8 cellular contexts compared by ENCODE assay signal in the genomic region with DNA sequence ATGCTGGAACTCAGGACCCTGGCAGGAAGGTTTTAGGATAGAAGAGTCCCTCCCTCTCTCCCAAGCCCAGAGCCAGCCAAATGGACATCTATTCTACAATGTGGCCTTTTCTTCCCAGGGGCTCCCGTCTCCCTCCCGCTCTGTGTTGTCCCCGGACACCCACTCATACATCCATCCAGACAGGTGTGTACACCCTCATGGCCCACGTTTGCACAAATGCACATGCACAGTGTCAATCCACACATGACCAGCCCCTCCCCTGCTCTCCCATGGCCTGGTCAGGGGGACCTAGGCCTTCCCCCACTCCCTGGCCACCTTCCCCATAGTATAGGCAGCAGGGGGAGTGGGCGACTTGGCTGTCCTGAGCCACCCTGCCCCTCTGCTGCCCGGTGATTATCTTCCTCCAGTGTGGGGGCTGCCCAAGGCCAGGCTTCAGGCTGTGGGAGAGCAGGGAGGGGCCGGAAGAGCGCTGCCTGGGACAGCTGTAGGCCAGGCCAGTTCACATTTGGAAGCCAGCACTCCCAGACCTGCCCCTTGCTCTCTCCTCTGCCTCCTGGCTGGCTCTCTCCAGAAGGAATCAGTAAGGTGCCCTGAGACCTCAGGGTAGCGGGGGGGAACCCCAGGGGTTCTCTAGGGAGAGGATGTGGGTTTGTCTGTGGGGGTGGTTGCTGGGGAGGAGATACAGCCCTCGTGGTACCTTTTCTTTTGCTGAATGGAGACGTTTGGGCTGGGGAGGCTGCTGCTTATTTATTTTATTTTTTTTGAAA. TPM values are rescaled to one million over a fixed set of nuclear protein-coding genes. Genes with fewer than 3 reads are reported as not detected.
A peak's percentile ranks its signal among the peaks of the same experiment; 100 is the strongest.
DNase-seq lines count a peak whose midpoint lies in the region; ATAC-seq lines count a peak whose summit lies in the region.

No MANE protein-coding gene starts in this region.

- H3K4me1 Mint-ChIP-seq in activated T-cell treated with anti-CD3 and anti-CD28 coated beads, Interleukin-2, amount 50 U/mL, for 24 hours (ENCODE audit: low read depth) = peaks cover 69% of the 10 kb centered on the region

- peak; percentile 44 for ATAC-seq in HG03520 (IDR thresholded peaks at IDR 0.05; ENCODE audit: unreplicated experiment)

- no peaks in the 10 kb centered on the region for H3K9me3 Mint-ChIP-seq in activated T-cell treated with anti-CD3 and anti-CD28 coated beads, Interleukin-2, amount 50 U/mL, for 24 hours

- no peaks in the 10 kb centered on the region for H3K27me3 ChIP-seq in MG63

- no peaks in the 10 kb centered on the region for H3K36me3 ChIP-seq in MG63

- H3K27me3 Mint-ChIP-seq in activated T-cell treated with anti-CD3 and anti-CD28 coated beads, Interleukin-2, amount 50 U/mL, for 24 hours = no peaks in the 10 kb centered on the region

- peak overlapping the region; percentile 79 for H3K4me3 Mint-ChIP-seq in activated T-cell treated with anti-CD3 and anti-CD28 coated beads, Interleukin-2, amount 50 U/mL, for 24 hours

- no peak overlapping the region for H3K27ac ChIP-seq in substantia nigra (ENCODE audit: low read depth, low read length, poor library complexity, severe bottlenecking)

- no peaks in the 10 kb centered on the region for H3K9me3 ChIP-seq in MG63

- H3K4me3 ChIP-seq in MG63 = no peak overlapping the region

- DNase-seq in GM19238 (ENCODE audit: insufficient read length, low spot score) = peak; percentile 71
- DNase-seq in activated T-cell treated with anti-CD3 and anti-CD28 coated beads, Interleukin-2, amount 50 U/mL, for 24 hours = peak; percentile 71
- peak; percentile 80 for DNase-seq in stimulated activated CD4-positive, alpha-beta T cell treated with anti-CD3 and anti-CD28 coated beads, Interleukin-15, amount 100 ng/mL, for 24 hours
- DNase-seq in GM19240 (ENCODE audit: insufficient read length, low spot score) = no peak
- no peak for DNase-seq in ecto neural progenitor cell (ENCODE audit: low spot score)
- DNase-seq in MG63 = no peak
- DNase-seq in substantia nigra (lab: John Stamatoyannopoulos, UW) = no peak

- H3K36me3 Mint-ChIP-seq in activated T-cell treated with anti-CD3 and anti-CD28 coated beads, Interleukin-2, amount 50 U/mL, for 24 hours (ENCODE audit: low read depth) = peaks cover 16% of the 10 kb centered on the region

- peak overlapping the region; percentile 89 for H3K27ac Mint-ChIP-seq in activated T-cell treated with anti-CD3 and anti-CD28 coated beads, Interleukin-2, amount 50 U/mL, for 24 hours

RNA-seq across cellular contexts. Expression of a gene that starts 4.1 kb away (rescaled TPM):
- not detected in 2 replicates for total RNA-seq in MG63 (2014; rRNA removed; shearing (Covaris generic); ENCODE audit: low replicate concordance)

RNA-seq across cellular contexts. Expression of a gene that starts 19.9 kb away (rescaled TPM):
- total RNA-seq in MG63 (2014; rRNA removed; shearing (Covaris generic); ENCODE audit: low replicate concordance) = 21.3 and 35.5 TPM in 2 replicates

RNA-seq across cellular contexts. Expression of a gene that starts 29.1 kb away (rescaled TPM):
- not detected in 2 replicates for total RNA-seq in MG63 (2014; rRNA removed; shearing (Covaris generic); ENCODE audit: low replicate concordance)

RNA-seq across cellular contexts. Expression of a gene that starts 41.7 kb away (rescaled TPM):
- not detected in 2 replicates for total RNA-seq in MG63 (2014; rRNA removed; shearing (Covaris generic); ENCODE audit: low replicate concordance)

Comparison
In these comparisons a context has a peak if more than half of its experiments do, and no peak if none do; other contexts are left out.
1. DNase-seq: peak in GM19238 (single experiment), activated T-cell treated with anti-CD3 and anti-CD28 coated beads, Interleukin-2, amount 50 U/mL, for 24 hours (single experiment) and stimulated activated CD4-positive, alpha-beta T cell treated with anti-CD3 and anti-CD28 coated beads, Interleukin-15, amount 100 ng/mL, for 24 hours (single experiment); none in GM19240 (single experiment), ecto neural progenitor cell (single experiment), MG63 (single experiment) and substantia nigra (0 of 49).